20 cellular contexts compared by ENCODE assay signal in genomic region chr10:34033067-34033466, GRCh38.
DNase-seq lines count a peak whose midpoint lies in the region; ATAC-seq, FAIRE-seq and TF ChIP-seq lines count a peak whose summit lies in the region.
"Had no signal": no experiment of that assay in that cellular context is flagged by ENCODE, and none has a peak within 500 bp of the region (broad histone marks: within the 10 kb centered on the region; RNA-seq: fewer than 3 reads in every experiment).

No MANE protein-coding gene starts in this region.

- no peak for TF ChIP-seq POLR2A in K562 (conservative IDR thresholded peaks at IDR 0.05)
- no peak for TF ChIP-seq POLR2A in H54 (IDR thresholded peaks at IDR 0.05; ENCODE audit: low read depth, low read length)

- H3K36me3 ChIP-seq in K562 (ENCODE audit: control insufficient read depth, insufficient read depth, low read length) = no peaks in the 10 kb centered on the region
- no peaks in the 10 kb centered on the region for H3K36me3 ChIP-seq in left ventricle myocardium inferior
- no peaks in the 10 kb centered on the region for H3K36me3 ChIP-seq in heart right ventricle
- H3K36me3 ChIP-seq: BLaER1 treated with 17β-estradiol and CSF1 and Interleukin-3, amounts not matched to agents 10 nM and 100 nM had no signal

- H3K4me3 ChIP-seq in K562 (no peak overlapping the region), left ventricle myocardium inferior (no peak overlapping the region), heart right ventricle (no peak overlapping the region)
- H3K4me3 ChIP-seq: BLaER1 treated with 17β-estradiol and CSF1 and Interleukin-3, amounts not matched to agents 10 nM and 100 nM had no signal

- H3K9ac ChIP-seq in K562 (ENCODE audit: insufficient read depth in 1 of 2, low read depth in 2 of 2, low read length in 2 of 2) = no peak overlapping the region
- H3K9ac ChIP-seq: BLaER1 treated with 17β-estradiol and CSF1 and Interleukin-3, amounts not matched to agents 10 nM and 100 nM; KMS-11 had no signal

- H2AFZ ChIP-seq in K562 (ENCODE audit: low read depth, low read length) = no peak overlapping the region

- BruUV-seq in K562 (replicated peaks; lab: Mats Ljungman, UMichigan) = no TSS peak

- no peaks in the 10 kb centered on the region for H3K4me1 ChIP-seq in K562 (replicated peaks in 1 of 2; ENCODE audit: control insufficient read depth in 2 of 2, insufficient read depth in 2 of 2, low read length in 2 of 2)
- H3K4me1 ChIP-seq in left ventricle myocardium inferior = peaks cover 10% of the 10 kb centered on the region
- peaks cover 0 to 10% (median 6%) of the 10 kb centered on the region in 9 donors for H3K4me1 ChIP-seq in heart right ventricle

- ATAC-seq in K562 (no peak), heart right ventricle (no peak)
- ATAC-seq: CD8-positive, alpha-beta T cell had no signal

- intact Hi-C loops in K562 (cut with micrococcal nuclease) (no loop called here), left ventricle myocardium inferior (cut with micrococcal nuclease) (no loop called here), heart right ventricle (cut with DNase I) (no loop called here)

- TF ChIP-seq CTCF in K562 (IDR thresholded peaks at IDR 0.05 in 2 of 3, conservative IDR thresholded peaks at IDR 0.05 in 1 of 3; ENCODE audit: insufficient read depth in 2 of 3, low read depth in 1 of 3, low read length in 3 of 3) (no peak), left ventricle myocardium inferior (IDR thresholded peaks at IDR 0.05; ENCODE audit: borderline replicate concordance) (no peak), heart right ventricle (IDR thresholded peaks at IDR 0.05) (no peak)

- DNase-seq in Daoy (ENCODE audit: low read depth) (peak; percentile 13), HPDE6-E6E7 (ENCODE audit: extremely low spot score) (peak; percentile 8), M059J (ENCODE audit: low read depth) (peak; percentile 12), K562 (ENCODE audit: extremely low read depth in 1 of 4, low spot score in 3 of 4) (no peak), H54 (ENCODE audit: insufficient read length, low spot score) (no peak), NCI-H774 (lab: John Stamatoyannopoulos, UW) (no peak), left ventricle myocardium inferior (no peak), heart right ventricle (no peak)
- DNase-seq: CD8-positive, alpha-beta T cell; COR-L47; DMS 273 treated with DMSO at 0.1 percent for 48 hours; DMS53; DND-41; GOT3; H9 had no signal

- no peaks in the 10 kb centered on the region for H3K9me3 ChIP-seq in K562 (replicated peaks; ENCODE audit: control insufficient read depth, insufficient read depth, low read depth, low read length)
- H3K9me3 ChIP-seq in left ventricle myocardium inferior (replicated peaks) = peaks cover 11% of the 10 kb centered on the region
- peaks cover 0 to 9% (median 0%) of the 10 kb centered on the region in 11 donors for H3K9me3 ChIP-seq in heart right ventricle

- 0% methylated on average over 5 of the region's 5 CpGs for WGBS in K562 (ENCODE audit: insufficient coverage, low coverage, missing lambda C conversion rate)
- 94 to 96% methylated on average over 5 of the region's 5 CpGs for WGBS in heart right ventricle, 2 donors

- H3K27ac ChIP-seq in K562 (ENCODE audit: extremely low read depth, low read depth, low read length) = no peak overlapping the region
- H3K27ac ChIP-seq in left ventricle myocardium inferior (replicated peaks) = no peak overlapping the region
- H3K27ac ChIP-seq in heart right ventricle = no peak overlapping the region
- H3K27ac ChIP-seq: BLaER1 treated with 17β-estradiol and CSF1 and Interleukin-3, amounts not matched to agents 10 nM and 100 nM; KMS-11 had no signal

- no peaks in the 10 kb centered on the region for H4K20me1 ChIP-seq in K562 (replicated peaks; ENCODE audit: control insufficient read depth, insufficient read depth, low read length)
- H4K20me1 ChIP-seq: BLaER1 treated with 17β-estradiol and CSF1 and Interleukin-3, amounts not matched to agents 10 nM and 100 nM had no signal

- FAIRE-seq in K562 (lab: Jason Lieb, UNC) (no peak), H54 (lab: Jason Lieb, UNC) (no peak)
- FAIRE-seq: G401.6, GM12892, GM18507 had no signal

- no peaks in the 10 kb centered on the region for H3K9me1 ChIP-seq in K562 (ENCODE audit: control insufficient read depth, insufficient read depth, low read length)

- CTCF ChIA-PET in K562 (lab: Yijun Ruan, JAX; ENCODE audit: low intra/inter-chr PET ratio) = no interaction called here

- no peaks in the 10 kb centered on the region for H3K79me2 ChIP-seq in K562 (ENCODE audit: control insufficient read depth, insufficient read depth, low read length)

- in situ Hi-C loops in K562 (cut with MboI) = no loop called here

- TF ChIP-seq EP300 in K562 (IDR thresholded peaks at IDR 0.05; ENCODE audit: low read length) = no peak

- POLR2A ChIA-PET in K562 (lab: Yijun Ruan, JAX) = no interaction called here

- H3K4me2 ChIP-seq in K562 (ENCODE audit: insufficient read depth, low read length) = no peak overlapping the region
- H3K4me2 ChIP-seq: BLaER1 treated with 17β-estradiol and CSF1 and Interleukin-3, amounts not matched to agents 10 nM and 100 nM; KMS-11 had no signal

- no peak for TF ChIP-seq RAD21 in K562 (CRISPR knock-in tag; conservative IDR thresholded peaks at IDR 0.05 in 1 of 2, IDR thresholded peaks at IDR 0.05 in 1 of 2)

- H3K27me3 ChIP-seq in K562 (ENCODE audit: control insufficient read depth in 2 of 2, insufficient read depth in 2 of 2, low read length in 2 of 2) = no peaks in the 10 kb centered on the region
- H3K27me3 ChIP-seq in left ventricle myocardium inferior (ENCODE audit: low read depth) = no peaks in the 10 kb centered on the region
- no peaks in the 10 kb centered on the region for H3K27me3 ChIP-seq in heart right ventricle
- H3K27me3 ChIP-seq: BLaER1 treated with 17β-estradiol and CSF1 and Interleukin-3, amounts not matched to agents 10 nM and 100 nM had no signal

TF ChIP-seq in K562, 482 proteins besides CTCF, POLR2A, EP300 and RAD21:
- TF ChIP-seq ZNF695 (CRISPR knock-in tag; IDR thresholded peaks at IDR 0.05) (no peak), BHLHE40 (IDR thresholded peaks at IDR 0.05; ENCODE audit: low read length) (peak; percentile 33; the same call in 1 of the 2 replicates)
TF ChIP-seq in K562: peak in this region for 1.

Comparison
In these comparisons a context has a peak if more than half of its experiments do, and no peak if none do; other contexts are left out.
1. DNase-seq: peak in Daoy (single experiment), HPDE6-E6E7 (single experiment) and M059J (single experiment); none in K562 (0 of 4), H54 (single experiment), NCI-H774 (single experiment), left ventricle myocardium inferior (single experiment) and heart right ventricle (0 of 2).